ENCODE assay signal across 11 cellular contexts in the genomic region with DNA sequence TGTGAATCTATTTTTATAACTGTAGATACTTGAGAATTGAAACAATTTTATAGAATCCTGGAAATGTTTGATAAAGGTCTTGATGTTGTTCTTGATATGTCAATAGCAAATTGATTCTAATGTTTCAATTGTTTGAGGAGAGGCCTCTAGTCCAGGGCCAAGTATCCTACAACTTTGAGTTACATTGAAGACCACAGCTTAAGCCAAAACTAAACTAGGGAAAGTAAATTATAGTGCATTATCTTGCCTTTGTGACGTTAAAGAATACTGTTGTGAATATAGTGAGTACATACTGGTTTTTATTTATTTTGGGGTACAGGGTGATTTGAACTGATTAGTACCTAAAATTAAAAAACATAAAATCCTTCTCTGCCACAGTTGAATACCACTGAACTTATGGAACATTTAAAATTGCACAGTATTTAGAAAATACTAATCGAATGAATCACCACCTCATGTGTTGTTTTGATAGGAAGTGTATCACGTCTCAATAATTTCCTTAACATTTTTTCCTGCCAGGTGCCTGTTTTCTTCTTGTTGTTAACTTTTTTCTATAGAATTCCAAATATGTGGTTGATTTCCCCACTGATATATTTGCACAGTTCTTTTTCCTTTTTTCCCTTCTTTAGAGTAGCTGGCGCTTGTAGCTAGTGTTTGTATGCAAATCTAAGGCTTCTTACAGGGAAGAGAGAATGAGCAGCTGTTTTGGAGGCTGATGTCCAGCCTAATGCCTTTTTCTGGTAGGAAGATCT. TPM values are rescaled to one million over a fixed set of nuclear protein-coding genes. Genes with fewer than 3 reads are reported as not detected.
DNase-seq lines count a peak whose midpoint lies in the region; TF ChIP-seq lines count a peak whose summit lies in the region.
"Had no signal": no experiment of that assay in that cellular context is flagged by ENCODE, and none has a peak within 500 bp of the region (broad histone marks: within the 10 kb centered on the region; RNA-seq: fewer than 3 reads in every experiment).

No MANE protein-coding gene starts in this region.

- in situ Hi-C loops in Caki2 (cut with HindIII; ENCODE audit: low pct_unique_long_range_greater_than_20kb, low sequenced_read_pairs) (no loop called here), mammary epithelial cell (cut with MboI; ENCODE audit: low sequenced_read_pairs in 2 of 2) (no loop called here)

- dilution Hi-C loops in mammary epithelial cell (cut with HindIII; ENCODE audit: low sequenced_read_pairs): no loop called here

- H3K27me3 ChIP-seq in mammary epithelial cell (ENCODE audit: insufficient read depth, low read length) (no peaks in the 10 kb centered on the region), kidney epithelial cell (ENCODE audit: control insufficient read depth, insufficient read depth, low read length) (no peaks in the 10 kb centered on the region), right atrium auricular region (no peaks in the 10 kb centered on the region)

- H3K36me3 Mint-ChIP-seq in activated T-helper 1 cell treated with anti-CD3 and anti-CD28 coated beads, Interleukin-12 subunit alpha, Interleukin-12 subunit beta, Interleukin-2, Interleukin-4 antibody, amounts not matched to agents 30 ng/mL and 10 ng/mL and 1 ng/mL, durations not matched to agents 14 hours and 24 hours and 36 hours (ENCODE audit: low read depth): no peaks in the 10 kb centered on the region

- H3K4me3 ChIP-seq in mammary epithelial cell (replicated peaks in 1 of 3; ENCODE audit: insufficient read depth in 1 of 3, low read depth in 2 of 3, low read length in 3 of 3): peak overlapping the region in 2 of 3 experiments; percentile 26 to 27
- H3K4me3 ChIP-seq in kidney epithelial cell (ENCODE audit: low read depth, low read length): no peak overlapping the region
- H3K4me3 ChIP-seq in right atrium auricular region: no peak overlapping the region
- H3K4me3 ChIP-seq in coronary artery: no peak overlapping the region

- peak overlapping the region; percentile 75 for H3K4me2 ChIP-seq in mammary epithelial cell (ENCODE audit: insufficient read depth, low read depth, low read length)

- H3K9ac ChIP-seq in mammary epithelial cell (ENCODE audit: insufficient read depth, low read length): peak overlapping the region; percentile 7

- H3K36me3 ChIP-seq in mammary epithelial cell (ENCODE audit: insufficient read depth, low read length) (no peaks in the 10 kb centered on the region), kidney epithelial cell (ENCODE audit: control insufficient read depth, insufficient read depth, low read length) (no peaks in the 10 kb centered on the region), right atrium auricular region (no peaks in the 10 kb centered on the region)

- DNase-seq in Caki2 (ENCODE audit: low read depth) (peak; percentile 61), NCI-H82 (lab: John Stamatoyannopoulos, UW) (peak; percentile 64), mammary epithelial cell (peak; percentile 71), kidney epithelial cell (ENCODE audit: low read depth) (peak; percentile 82), right atrium auricular region (ENCODE audit: low spot score) (no peak), coronary artery (ENCODE audit: low spot score) (no peak)
- no peak for DNase-seq in activated T-helper 1 cell treated with anti-CD3 and anti-CD28 coated beads, Interleukin-12 subunit alpha, Interleukin-12 subunit beta, Interleukin-2, Interleukin-4 antibody, amounts not matched to agents 30 ng/mL and 10 ng/mL and 1 ng/mL, durations not matched to agents 14 hours and 24 hours and 36 hours (ENCODE audit: low spot score)
- DNase-seq in activated T-cell treated with anti-CD3 and anti-CD28 coated beads, Interleukin-2, amount 50 U/mL, for 1 hour: no peak
- DNase-seq: activated CD4-positive, alpha-beta T cell treated with anti-CD3 and anti-CD28 coated beads for 36 hours; SHP77 treated with DMSO at 0.1 percent for 48 hours had no signal

- H3K9me3 ChIP-seq in mammary epithelial cell (replicated peaks; ENCODE audit: insufficient read depth, low read length) (no peaks in the 10 kb centered on the region), right atrium auricular region (no peaks in the 10 kb centered on the region)

- H3K4me3 Mint-ChIP-seq in activated T-helper 1 cell treated with anti-CD3 and anti-CD28 coated beads, Interleukin-12 subunit alpha, Interleukin-12 subunit beta, Interleukin-2, Interleukin-4 antibody, amounts not matched to agents 30 ng/mL and 10 ng/mL and 1 ng/mL, durations not matched to agents 14 hours and 24 hours and 36 hours: no peak overlapping the region
- H3K4me3 Mint-ChIP-seq: activated CD4-positive, alpha-beta T cell treated with anti-CD3 and anti-CD28 coated beads for 36 hours; dendritic cell treated with granulocyte-macrophage colony-stimulating factor and Interleukin-4, amounts not matched to agents 40 ng/mL and 50 ng/mL, for 4 days had no signal

- TF ChIP-seq CTCF in mammary epithelial cell (conservative IDR thresholded peaks at IDR 0.05 in 1 of 2, IDR thresholded peaks at IDR 0.05 in 1 of 2; ENCODE audit: extremely low read depth in 1 of 2, insufficient read depth in 1 of 2, low read depth in 1 of 2, low read length in 2 of 2): no peak
- no peak for TF ChIP-seq CTCF in kidney epithelial cell (IDR thresholded peaks at IDR 0.05; ENCODE audit: insufficient read depth, low read length, poor library complexity, severe bottlenecking)
- no peak for TF ChIP-seq CTCF in right atrium auricular region (IDR thresholded peaks at IDR 0.05)
- no peak for TF ChIP-seq CTCF in coronary artery (IDR thresholded peaks at IDR 0.05)

- H4K20me1 ChIP-seq in mammary epithelial cell (ENCODE audit: insufficient read depth, low read length): no peaks in the 10 kb centered on the region

- BruUV-seq in mammary epithelial cell (replicated peaks; lab: Mats Ljungman, UMichigan): TSS peak; percentile 97

- no peaks in the 10 kb centered on the region for H3K4me1 Mint-ChIP-seq in activated T-helper 1 cell treated with anti-CD3 and anti-CD28 coated beads, Interleukin-12 subunit alpha, Interleukin-12 subunit beta, Interleukin-2, Interleukin-4 antibody, amounts not matched to agents 30 ng/mL and 10 ng/mL and 1 ng/mL, durations not matched to agents 14 hours and 24 hours and 36 hours (ENCODE audit: low read depth)
- H3K4me1 Mint-ChIP-seq: activated CD4-positive, alpha-beta T cell treated with anti-CD3 and anti-CD28 coated beads for 36 hours had no signal

- H3K27me3 Mint-ChIP-seq in activated T-helper 1 cell treated with anti-CD3 and anti-CD28 coated beads, Interleukin-12 subunit alpha, Interleukin-12 subunit beta, Interleukin-2, Interleukin-4 antibody, amounts not matched to agents 30 ng/mL and 10 ng/mL and 1 ng/mL, durations not matched to agents 14 hours and 24 hours and 36 hours (ENCODE audit: insufficient read depth): peaks cover 22% of the 10 kb centered on the region
- H3K27me3 Mint-ChIP-seq: dendritic cell treated with granulocyte-macrophage colony-stimulating factor and Interleukin-4, amounts not matched to agents 40 ng/mL and 50 ng/mL, for 4 days had no signal

- intact Hi-C loops in mammary epithelial cell (cut with micrococcal nuclease): no loop called here
- intact Hi-C loops in activated T-helper 1 cell treated with anti-CD3 and anti-CD28 coated beads, Interleukin-12 subunit alpha, Interleukin-12 subunit beta, Interleukin-2, Interleukin-4 antibody, amounts not matched to agents 30 ng/mL and 10 ng/mL and 1 ng/mL, durations not matched to agents 14 hours and 24 hours and 36 hours (cut with micrococcal nuclease): no loop called here

- H3K27ac ChIP-seq in mammary epithelial cell (ENCODE audit: insufficient read depth, low read depth, low read length) (peak overlapping the region; percentile 95), right atrium auricular region (no peak overlapping the region), coronary artery (no peak overlapping the region)

- CTCF ChIA-PET in mammary epithelial cell (lab: Charles Lee; ENCODE audit: low non-redundant PET): no interaction called here

- H3K79me2 ChIP-seq in mammary epithelial cell (ENCODE audit: insufficient read depth, low read length): peaks cover 94% of the 10 kb centered on the region

- H3K4me1 ChIP-seq in mammary epithelial cell (ENCODE audit: insufficient read depth, low read length) (peaks cover 63% of the 10 kb centered on the region), right atrium auricular region (no peaks in the 10 kb centered on the region)

- H2AFZ ChIP-seq in mammary epithelial cell (ENCODE audit: low read depth, low read length): no peak overlapping the region

- 2% methylated on average over 4 of the region's 4 CpGs for WGBS in mammary epithelial cell (ENCODE audit: low coverage, missing lambda C conversion rate)

- no peaks in the 10 kb centered on the region for H3K9me3 Mint-ChIP-seq in activated T-helper 1 cell treated with anti-CD3 and anti-CD28 coated beads, Interleukin-12 subunit alpha, Interleukin-12 subunit beta, Interleukin-2, Interleukin-4 antibody, amounts not matched to agents 30 ng/mL and 10 ng/mL and 1 ng/mL, durations not matched to agents 14 hours and 24 hours and 36 hours
- H3K9me3 Mint-ChIP-seq: dendritic cell treated with granulocyte-macrophage colony-stimulating factor and Interleukin-4, amounts not matched to agents 40 ng/mL and 50 ng/mL, for 4 days had no signal

- no peak overlapping the region for H3K27ac Mint-ChIP-seq in activated T-helper 1 cell treated with anti-CD3 and anti-CD28 coated beads, Interleukin-12 subunit alpha, Interleukin-12 subunit beta, Interleukin-2, Interleukin-4 antibody, amounts not matched to agents 30 ng/mL and 10 ng/mL and 1 ng/mL, durations not matched to agents 14 hours and 24 hours and 36 hours
- H3K27ac Mint-ChIP-seq: activated CD4-positive, alpha-beta T cell treated with anti-CD3 and anti-CD28 coated beads for 36 hours; dendritic cell treated with granulocyte-macrophage colony-stimulating factor and Interleukin-4, amounts not matched to agents 40 ng/mL and 50 ng/mL, for 4 days had no signal

RNA-seq across cellular contexts. Expression of a gene that starts 12.5 kb away (rescaled TPM):
- 11.2 and 26.6 TPM in 2 replicates for total RNA-seq in Caki2 (2014; rRNA removed; shearing (Covaris generic); ENCODE audit: low replicate concordance)
- total RNA-seq in mammary epithelial cell (10 to 100 TPM; 74.0 to 96.1 TPM), kidney epithelial cell (66.1 and 76.1 TPM in 2 replicates), right atrium auricular region (1 to 10 TPM; 1.0 to 2.9 TPM)
- 7.5 TPM for polyA plus RNA-seq in mammary epithelial cell
- 49.6 TPM for polyA minus RNA-seq in mammary epithelial cell
- 0.03 and 0.29 TPM in 2 replicates for total RNA-seq in activated T-helper 1 cell treated with anti-CD3 and anti-CD28 coated beads, Interleukin-12 subunit alpha, Interleukin-12 subunit beta, Interleukin-2, Interleukin-4 antibody, amounts not matched to agents 30 ng/mL and 10 ng/mL and 1 ng/mL, durations not matched to agents 14 hours and 24 hours and 36 hours

Comparison
In these comparisons a context has a peak if more than half of its experiments do, and no peak if none do; other contexts are left out.
1. DNase-seq: peak in Caki2 (single experiment), NCI-H82 (single experiment), mammary epithelial cell (single experiment) and kidney epithelial cell (single experiment); none in right atrium auricular region (single experiment), activated T-helper 1 cell treated with anti-CD3 and anti-CD28 coated beads, Interleukin-12 subunit alpha, Interleukin-12 subunit beta, Interleukin-2, Interleukin-4 antibody, amounts not matched to agents 30 ng/mL and 10 ng/mL and 1 ng/mL, durations not matched to agents 14 hours and 24 hours and 36 hours (single experiment), activated T-cell treated with anti-CD3 and anti-CD28 coated beads, Interleukin-2, amount 50 U/mL, for 1 hour (single experiment) and coronary artery (single experiment).
2. H3K4me3 ChIP-seq: peak in mammary epithelial cell (2 of 3); none in kidney epithelial cell (single experiment), right atrium auricular region (0 of 2) and coronary artery (single experiment).